Comparison of ENCODE assay signal across 18 cellular contexts in the genomic region with DNA sequence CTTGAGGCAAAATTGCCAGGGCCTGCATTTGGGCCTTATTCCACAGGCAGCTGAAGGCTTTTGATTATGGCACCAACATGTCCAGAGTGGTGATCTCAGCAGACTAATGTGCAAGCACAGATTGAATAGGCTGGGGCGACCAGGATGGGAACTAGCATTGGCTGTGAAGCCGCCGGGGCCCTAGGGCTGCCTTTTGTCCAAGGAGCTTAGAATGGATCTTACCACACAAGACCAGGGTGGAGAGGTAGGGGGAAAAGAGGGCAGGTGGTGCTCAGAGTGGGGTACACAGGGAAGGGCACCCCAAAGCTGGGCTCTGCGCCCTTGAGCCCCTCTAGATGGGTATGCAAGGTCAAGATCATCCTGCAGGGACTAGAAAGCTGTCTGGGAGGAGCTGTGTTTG. TPM values are rescaled to one million over a fixed set of nuclear protein-coding genes. Genes with fewer than 3 reads are reported as not detected.
A peak's percentile ranks its signal among the peaks of the same experiment; 100 is the strongest.
DNase-seq lines count a peak whose midpoint lies in the region; ATAC-seq and TF ChIP-seq lines count a peak whose summit lies in the region.
"Had no signal": no experiment of that assay in that cellular context is flagged by ENCODE, and none has a peak within 500 bp of the region (broad histone marks: within the 10 kb centered on the region; RNA-seq: fewer than 3 reads in every experiment).

No MANE protein-coding gene starts in this region.

- no peaks in the 10 kb centered on the region for H3K9me3 Mint-ChIP-seq in activated T-cell treated with anti-CD3 and anti-CD28 coated beads, Interleukin-2, amount 50 U/mL, for 72 hours
- H3K9me3 Mint-ChIP-seq in activated T-cell treated with anti-CD3 and anti-CD28 coated beads, Interleukin-2, amount 50 U/mL, for 4 hours = no peaks in the 10 kb centered on the region
- no peaks in the 10 kb centered on the region for H3K9me3 Mint-ChIP-seq in activated CD8-positive, alpha-beta T cell treated with anti-CD3 and anti-CD28 coated beads for 36 hours
- no peaks in the 10 kb centered on the region for H3K9me3 Mint-ChIP-seq in immature natural killer cell
- no peaks in the 10 kb centered on the region for H3K9me3 Mint-ChIP-seq in stimulated activated effector memory CD8-positive, alpha-beta T cell treated with anti-CD3 and anti-CD28 coated beads, Interleukin-12 subunit alpha, Interleukin-12 subunit beta, amount 100 ng/mL, for 72 hours
- H3K9me3 Mint-ChIP-seq: CD14-positive monocyte had no signal

- peak overlapping the region; percentile 38 for H3K27ac Mint-ChIP-seq in activated T-cell treated with anti-CD3 and anti-CD28 coated beads, Interleukin-2, amount 50 U/mL, for 72 hours
- peak overlapping the region; percentile 62 for H3K27ac Mint-ChIP-seq in activated CD8-positive, alpha-beta T cell treated with anti-CD3 and anti-CD28 coated beads for 36 hours
- H3K27ac Mint-ChIP-seq in immature natural killer cell = peak overlapping the region in 5 of 6 donors; percentile 56 to 71 (median 62)
- H3K27ac Mint-ChIP-seq in stimulated activated effector memory CD8-positive, alpha-beta T cell treated with anti-CD3 and anti-CD28 coated beads, Interleukin-12 subunit alpha, Interleukin-12 subunit beta, amount 100 ng/mL, for 72 hours = peak overlapping the region; percentile 82

- CTCF ChIA-PET in activated CD8-positive, alpha-beta T cell treated with anti-CD3 and anti-CD28 coated beads for 36 hours (lab: Charles Lee) = interaction anchor here (1.1 to 12.4 kb wide), 4 partner anchors 23 to 193 kb away, joined by 3 to 212 read pairs (median 24); a partner anchor contains a TSS

- no peak for TF ChIP-seq CTCF in activated CD8-positive, alpha-beta T cell treated with anti-CD3 and anti-CD28 coated beads for 36 hours (IDR thresholded peaks at IDR 0.05)

- intact Hi-C loops in activated CD8-positive, alpha-beta T cell treated with anti-CD3 and anti-CD28 coated beads for 36 hours (cut with micrococcal nuclease) = no loop called here

- POLR2A ChIA-PET in activated CD8-positive, alpha-beta T cell treated with anti-CD3 and anti-CD28 coated beads for 36 hours (lab: Charles Lee) = interaction anchor here (0.8 to 1.2 kb wide), 5 partner anchors 15 to 58 kb away, joined by 3 to 6 read pairs (median 3); no protein-coding TSS in a partner anchor

- peaks cover 11 to 31% of the 10 kb centered on the region in 2 donors for H3K36me3 Mint-ChIP-seq in activated T-cell treated with anti-CD3 and anti-CD28 coated beads, Interleukin-2, amount 50 U/mL, for 72 hours (ENCODE audit: insufficient read depth in 2 of 2)
- peaks cover 36% of the 10 kb centered on the region for H3K36me3 Mint-ChIP-seq in activated T-cell treated with anti-CD3 and anti-CD28 coated beads, Interleukin-2, amount 50 U/mL, for 4 hours (ENCODE audit: insufficient read depth)
- H3K36me3 Mint-ChIP-seq in activated CD8-positive, alpha-beta T cell treated with anti-CD3 and anti-CD28 coated beads for 36 hours (ENCODE audit: low read depth) = peaks cover 76% of the 10 kb centered on the region
- H3K36me3 Mint-ChIP-seq in immature natural killer cell = peaks cover 11 to 50% (median 29%) of the 10 kb centered on the region in 3 donors
- peaks cover 100% of the 10 kb centered on the region for H3K36me3 Mint-ChIP-seq in stimulated activated effector memory CD8-positive, alpha-beta T cell treated with anti-CD3 and anti-CD28 coated beads, Interleukin-12 subunit alpha, Interleukin-12 subunit beta, amount 100 ng/mL, for 72 hours

- DNase-seq in activated T-cell treated with anti-CD3 and anti-CD28 coated beads, Interleukin-2, amount 50 U/mL, for 72 hours = no peak
- no peak for DNase-seq in activated T-cell treated with anti-CD3 and anti-CD28 coated beads, Interleukin-2, amount 50 U/mL, for 4 hours
- DNase-seq in activated CD8-positive, alpha-beta T cell treated with anti-CD3 and anti-CD28 coated beads for 36 hours = no peak
- DNase-seq in immature natural killer cell (no peak), caudate nucleus (lab: John Stamatoyannopoulos, UW) (no peak), germinal center (ENCODE audit: low spot score) (no peak), middle frontal gyrus (ENCODE audit: extremely low spot score, low spot score) (no peak)
- no peak for DNase-seq in stimulated activated effector memory CD8-positive, alpha-beta T cell treated with anti-CD3 and anti-CD28 coated beads, Interleukin-12 subunit alpha, Interleukin-12 subunit beta, amount 100 ng/mL, for 72 hours (ENCODE audit: low spot score in 2 of 2)
- DNase-seq: activated CD4-positive, alpha-beta T cell treated with anti-CD3 and anti-CD28 coated beads, Interleukin-2, amount 50 U/mL, for 1 hour; DND-41; islet precursor cell; MM.1S; NCI-H187 treated with DMSO at 0.1 percent for 48 hours; NCI-H524; trophoblast cell had no signal

- H3K4me3 Mint-ChIP-seq in activated T-cell treated with anti-CD3 and anti-CD28 coated beads, Interleukin-2, amount 50 U/mL, for 72 hours = no peak overlapping the region
- H3K4me3 Mint-ChIP-seq in activated T-cell treated with anti-CD3 and anti-CD28 coated beads, Interleukin-2, amount 50 U/mL, for 4 hours = no peak overlapping the region
- no peak overlapping the region for H3K4me3 Mint-ChIP-seq in activated CD8-positive, alpha-beta T cell treated with anti-CD3 and anti-CD28 coated beads for 36 hours
- H3K4me3 Mint-ChIP-seq in immature natural killer cell = no peak overlapping the region
- H3K4me3 Mint-ChIP-seq in stimulated activated effector memory CD8-positive, alpha-beta T cell treated with anti-CD3 and anti-CD28 coated beads, Interleukin-12 subunit alpha, Interleukin-12 subunit beta, amount 100 ng/mL, for 72 hours = no peak overlapping the region
- H3K4me3 Mint-ChIP-seq: CD14-positive monocyte had no signal

- ATAC-seq in activated T-cell treated with anti-CD3 and anti-CD28 coated beads, Interleukin-2, amount 50 U/mL, for 72 hours (replicated peaks in 1 of 2) = no peak
- no peak for ATAC-seq in activated T-cell treated with anti-CD3 and anti-CD28 coated beads, Interleukin-2, amount 50 U/mL, for 4 hours
- ATAC-seq in activated CD8-positive, alpha-beta T cell treated with anti-CD3 and anti-CD28 coated beads for 36 hours = no peak
- ATAC-seq in stimulated activated effector memory CD8-positive, alpha-beta T cell treated with anti-CD3 and anti-CD28 coated beads, Interleukin-12 subunit alpha, Interleukin-12 subunit beta, amount 100 ng/mL, for 72 hours = no peak

- H3K4me1 Mint-ChIP-seq in activated T-cell treated with anti-CD3 and anti-CD28 coated beads, Interleukin-2, amount 50 U/mL, for 72 hours (ENCODE audit: low read depth) = peaks cover 14% of the 10 kb centered on the region
- peaks cover 35% of the 10 kb centered on the region for H3K4me1 Mint-ChIP-seq in activated T-cell treated with anti-CD3 and anti-CD28 coated beads, Interleukin-2, amount 50 U/mL, for 4 hours (ENCODE audit: low read depth)
- H3K4me1 Mint-ChIP-seq in activated CD8-positive, alpha-beta T cell treated with anti-CD3 and anti-CD28 coated beads for 36 hours (ENCODE audit: low read depth) = peaks cover 9% of the 10 kb centered on the region
- peaks cover 14 to 34% of the 10 kb centered on the region in 2 donors for H3K4me1 Mint-ChIP-seq in immature natural killer cell
- H3K4me1 Mint-ChIP-seq in stimulated activated effector memory CD8-positive, alpha-beta T cell treated with anti-CD3 and anti-CD28 coated beads, Interleukin-12 subunit alpha, Interleukin-12 subunit beta, amount 100 ng/mL, for 72 hours = peaks cover 35% of the 10 kb centered on the region

- H3K27ac ChIP-seq in caudate nucleus (ENCODE audit: low read depth, low read length) = no peak overlapping the region
- H3K27ac ChIP-seq: hepatocyte, RWPE1 had no signal

- H3K27me3 Mint-ChIP-seq in activated T-cell treated with anti-CD3 and anti-CD28 coated beads, Interleukin-2, amount 50 U/mL, for 72 hours (ENCODE audit: low read depth) = no peaks in the 10 kb centered on the region
- H3K27me3 Mint-ChIP-seq in activated T-cell treated with anti-CD3 and anti-CD28 coated beads, Interleukin-2, amount 50 U/mL, for 4 hours (ENCODE audit: low read depth) = no peaks in the 10 kb centered on the region
- no peaks in the 10 kb centered on the region for H3K27me3 Mint-ChIP-seq in activated CD8-positive, alpha-beta T cell treated with anti-CD3 and anti-CD28 coated beads for 36 hours
- peaks cover 0 to 5% (median 3%) of the 10 kb centered on the region in 3 donors for H3K27me3 Mint-ChIP-seq in immature natural killer cell (ENCODE audit: low read depth in 3 of 3)

RNA-seq across cellular contexts. Expression of a gene that starts 23.1 kb away (rescaled TPM):
- total RNA-seq in activated T-cell treated with anti-CD3 and anti-CD28 coated beads, Interleukin-2, amount 50 U/mL, for 72 hours = 100 to 1,000 TPM; 174 to 200 TPM
- total RNA-seq in activated T-cell treated with anti-CD3 and anti-CD28 coated beads, Interleukin-2, amount 50 U/mL, for 4 hours = 100 to 1,000 TPM; 155 to 172 (median 164) TPM
- total RNA-seq in activated CD8-positive, alpha-beta T cell treated with anti-CD3 and anti-CD28 coated beads for 36 hours = 100 to 1,000 TPM; 247 to 251 TPM
- 10 to 100 TPM; 17.0 to 72.3 (median 20.6) TPM for polyA plus RNA-seq in immature natural killer cell
